8 cellular contexts compared by ENCODE assay signal in the genomic region with DNA sequence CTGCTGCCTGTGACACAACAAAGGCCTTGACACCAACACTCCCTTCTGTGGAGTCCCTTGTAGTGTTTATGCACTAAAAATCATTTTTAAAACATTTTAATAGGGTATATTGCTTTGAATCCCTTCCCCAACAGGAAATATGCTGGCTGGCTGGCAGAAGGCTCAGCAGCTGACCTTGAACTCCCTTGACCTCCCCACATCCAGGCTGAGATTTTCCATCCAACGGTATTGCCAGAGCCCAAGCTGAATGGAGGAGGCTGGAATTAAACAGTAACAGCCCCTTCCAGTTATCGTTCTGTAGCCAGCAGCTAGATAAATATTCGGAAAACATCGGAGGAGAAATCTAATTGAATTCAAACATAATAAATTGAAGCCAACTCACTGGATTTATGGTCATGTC. TPM values are rescaled to one million over a fixed set of nuclear protein-coding genes. Genes with fewer than 3 reads are reported as not detected.
"Had no signal": no experiment of that assay in that cellular context is flagged by ENCODE, and none has a peak within 500 bp of the region (broad histone marks: within the 10 kb centered on the region; RNA-seq: fewer than 3 reads in every experiment).

No MANE protein-coding gene starts in this region.

RNA-seq across cellular contexts. Expression of a gene that starts 44.0 kb away (rescaled TPM):
- total RNA-seq: LHCN-M2, NCI-H460, OCI-LY7, SJCRH30, SK-MEL-5 had no signal

RNA-seq across cellular contexts. Expression of a gene that starts 46.2 kb away (rescaled TPM):
- total RNA-seq: LHCN-M2, MCF 10A, NCI-H460, OCI-LY7, Right ventricle myocardium inferior, RPMI7951, SJCRH30, SK-MEL-5 had no signal
